In genomic region chr16:49835116-49835880, GRCh38 we compare ENCODE assay signal across 13 cellular contexts. TPM values are rescaled to one million over a fixed set of nuclear protein-coding genes. Genes with fewer than 3 reads are reported as not detected.
A peak's percentile ranks its signal among the peaks of the same experiment; 100 is the strongest.
DNase-seq lines count a peak whose midpoint lies in the region; ATAC-seq and TF ChIP-seq lines count a peak whose summit lies in the region.
"Had no signal": no experiment of that assay in that cellular context is flagged by ENCODE, and none has a peak within 500 bp of the region (broad histone marks: within the 10 kb centered on the region; RNA-seq: fewer than 3 reads in every experiment).

No MANE protein-coding gene starts in this region.

- H3K4me1 ChIP-seq in esophagus squamous epithelium (peaks cover 27 to 84% (median 61%) of the 10 kb centered on the region in 3 donors), osteoblast (ENCODE audit: insufficient read depth, low read length) (peaks cover 23% of the 10 kb centered on the region)

- 0 out of 2 replicates have a peak, but pooled peaks cover 6% of the 10 kb centered on the region for H3K36me3 Mint-ChIP-seq in WTC11
- peaks cover 4% of the 10 kb centered on the region for H3K36me3 Mint-ChIP-seq in type B pancreatic cell

- H3K4me3 ChIP-seq in esophagus squamous epithelium (peak overlapping the region in 1 of 4 donors; percentile 18), osteoblast (ENCODE audit: insufficient read depth, low read length) (no peak overlapping the region)
- H3K4me3 ChIP-seq: GM12878, K562 had no signal

- DNase-seq in WTC11 (ENCODE audit: low spot score), result no peak
- DNase-seq in esophagus squamous epithelium (lab: John Stamatoyannopoulos, UW), result no peak
- DNase-seq in osteoblast (ENCODE audit: insufficient read length, low spot score, missing footprints), result peak; percentile 87
- DNase-seq in type B pancreatic cell (ENCODE audit: extremely low spot score, unreplicated experiment), result no peak
- no peak for DNase-seq in activated CD4-positive, alpha-beta T cell treated with anti-CD3 and anti-CD28 coated beads, Interleukin-2, amount 50 U/mL, for 1 hour
- DNase-seq: HFFc6, NCI-H2029 treated with DMSO at 0.1 percent for 48 hours, T1000 had no signal

- CTCF ChIA-PET in WTC11 (lab: Charles Lee), result interaction anchor here (0.7 to 3.4 kb wide), 6 partner anchors 11 to 383 kb away, joined by 3 to 18 read pairs (median 4); partner anchors contain the start of gene ZNF423

- H3K27me3 Mint-ChIP-seq in WTC11 (ENCODE audit: low read depth) (no peaks in the 10 kb centered on the region), type B pancreatic cell (peaks cover 15% of the 10 kb centered on the region)
- H3K27me3 Mint-ChIP-seq: progenitor cell of endocrine pancreas had no signal

- no peak overlapping the region for H2AFZ ChIP-seq in osteoblast (ENCODE audit: low read length)

- no peaks in the 10 kb centered on the region for H3K9me3 ChIP-seq in esophagus squamous epithelium
- no peaks in the 10 kb centered on the region for H3K9me3 ChIP-seq in osteoblast (ENCODE audit: low read depth, low read length)

- H3K79me2 ChIP-seq in osteoblast (ENCODE audit: insufficient read depth, low read length), result no peaks in the 10 kb centered on the region

- H3K27ac Mint-ChIP-seq in WTC11, result peak overlapping the region; percentile 65
- no peak overlapping the region for H3K27ac Mint-ChIP-seq in type B pancreatic cell
- H3K27ac Mint-ChIP-seq: HFFc6, progenitor cell of endocrine pancreas had no signal

- H3K4me1 Mint-ChIP-seq in WTC11, result peaks cover 75% of the 10 kb centered on the region
- H3K4me1 Mint-ChIP-seq in type B pancreatic cell (ENCODE audit: unreplicated experiment), result peaks cover 56% of the 10 kb centered on the region

- H3K9me3 Mint-ChIP-seq in WTC11, result no peaks in the 10 kb centered on the region
- H3K9me3 Mint-ChIP-seq in type B pancreatic cell, result no peaks in the 10 kb centered on the region
- H3K9me3 Mint-ChIP-seq: HFFc6 had no signal

- POLR2A ChIA-PET in WTC11 (lab: Charles Lee), result no interaction called here

- H3K27ac ChIP-seq in esophagus squamous epithelium (peak overlapping the region; percentile 75 to 95 (median 88)), osteoblast (ENCODE audit: low read depth, low read length) (no peak overlapping the region)

- H3K4me2 ChIP-seq in osteoblast (ENCODE audit: insufficient read depth, low read length), result no peak overlapping the region

- TF ChIP-seq POLR2A in esophagus squamous epithelium (IDR thresholded peaks at IDR 0.05), result no peak

- H4K20me1 ChIP-seq in osteoblast (ENCODE audit: insufficient read depth, low read length), result peaks cover 2% of the 10 kb centered on the region

- no peak overlapping the region for H3K4me3 Mint-ChIP-seq in WTC11
- peak overlapping the region; percentile 49 for H3K4me3 Mint-ChIP-seq in type B pancreatic cell
- H3K4me3 Mint-ChIP-seq: HFFc6 had no signal

- H3K27me3 ChIP-seq in esophagus squamous epithelium (peaks cover 0 to 33% (median 0%) of the 10 kb centered on the region in 4 donors), osteoblast (ENCODE audit: insufficient read depth, low read length) (no peaks in the 10 kb centered on the region)

- 57 to 77% methylated on average over 4 of the region's 16 CpGs for WGBS in esophagus squamous epithelium, 2 donors

- intact Hi-C loops in esophagus squamous epithelium (cut with DNase I), result no loop called here

- ATAC-seq in WTC11 (peak; percentile 3; the same call in 1 of the 2 replicates), HG03469 (IDR thresholded peaks at IDR 0.05; ENCODE audit: unreplicated experiment) (no peak), HG03025 (IDR thresholded peaks at IDR 0.05; ENCODE audit: low FRiP score, unreplicated experiment) (no peak)
- ATAC-seq: GM12878, K562 had no signal

- no peak for TF ChIP-seq CTCF in WTC11 (IDR thresholded peaks at IDR 0.05)
- TF ChIP-seq CTCF in esophagus squamous epithelium (IDR thresholded peaks at IDR 0.05), result no peak
- TF ChIP-seq CTCF in osteoblast (IDR thresholded peaks at IDR 0.05; ENCODE audit: extremely low read depth, low read depth, low read length), result no peak
- no peak for TF ChIP-seq CTCF in type B pancreatic cell (conservative IDR thresholded peaks at IDR 0.05)

- H3K36me3 ChIP-seq in esophagus squamous epithelium (no peaks in the 10 kb centered on the region), osteoblast (ENCODE audit: insufficient read depth, low read length) (no peaks in the 10 kb centered on the region)

TF ChIP-seq in WTC11, 78 proteins besides CTCF, POLR2A, EP300 and RAD21:
- no peak for TF ChIP-seq STAT6 (CRISPR knock-in tag; conservative IDR thresholded peaks at IDR 0.05; ENCODE audit: low read depth)

RNA-seq across cellular contexts. Expression of gene ZNF423, which starts 20.6 kb away (rescaled TPM):
- total RNA-seq in WTC11 (2021), result 37.6 to 38.8 TPM (median 38.6 TPM) in 3 replicates
- total RNA-seq in esophagus squamous epithelium, result 1 to 10 TPM in 2 of 4 donors, under 1 TPM in 2; 0.72 to 5.9 (median 1.1) TPM
- 11.6 and 18.3 TPM in 2 replicates for total RNA-seq in osteoblast
- 6.1 and 72.6 TPM in 2 replicates for total RNA-seq in type B pancreatic cell (ENCODE audit: low replicate concordance)
- total RNA-seq: HFFc6, K562 had no signal
